9 cellular contexts compared by ENCODE assay signal in the genomic region with DNA sequence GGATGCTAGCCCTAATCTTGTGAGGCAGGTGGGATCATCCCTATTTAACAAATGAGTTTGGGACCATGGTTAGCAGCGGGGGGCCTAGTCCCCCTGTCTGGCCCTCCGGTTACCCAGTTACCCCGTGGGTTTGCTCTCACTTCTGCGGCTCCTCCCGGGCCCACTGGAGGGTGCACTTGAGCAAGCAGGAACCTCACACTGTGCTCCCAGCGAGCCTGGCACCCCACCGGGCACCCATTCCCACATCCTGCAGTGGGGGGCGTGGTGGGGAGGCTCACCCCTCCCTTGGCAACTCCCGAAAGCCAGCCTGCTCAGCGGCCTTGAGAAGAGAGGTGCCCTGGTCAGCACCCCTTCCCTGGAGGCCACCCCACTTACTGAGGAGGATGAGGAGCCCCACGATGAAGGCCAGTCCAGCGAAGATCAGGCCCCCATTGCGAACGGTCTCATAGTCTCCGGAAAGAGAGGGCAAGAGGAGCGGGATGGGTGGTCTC. TPM values are rescaled to one million over a fixed set of nuclear protein-coding genes. Genes with fewer than 3 reads are reported as not detected.
DNase-seq lines count a peak whose midpoint lies in the region; TF ChIP-seq lines count a peak whose summit lies in the region.
"Had no signal": no experiment of that assay in that cellular context is flagged by ENCODE, and none has a peak within 500 bp of the region (broad histone marks: within the 10 kb centered on the region; RNA-seq: fewer than 3 reads in every experiment).

No MANE protein-coding gene starts in this region.

- CTCF ChIA-PET in CD8-positive, alpha-beta memory T cell (lab: Charles Lee) = interaction anchor here (0.5 to 15.2 kb wide), 7 partner anchors 11 to 230 kb away, joined by 3 to 255 read pairs (median 35); no protein-coding TSS in a partner anchor

- no peaks in the 10 kb centered on the region for H3K9me3 ChIP-seq in CD8-positive, alpha-beta memory T cell (ENCODE audit: low read length)

- peaks cover 49 to 66% (median 60%) of the 10 kb centered on the region in 3 donors for H3K4me1 Mint-ChIP-seq in CD8-positive, alpha-beta memory T cell

- H3K27me3 ChIP-seq in CD8-positive, alpha-beta memory T cell (ENCODE audit: insufficient read depth, low read length, poor library complexity, severe bottlenecking) = no peaks in the 10 kb centered on the region
- H3K27me3 ChIP-seq in rectal smooth muscle tissue (ENCODE audit: control insufficient read depth, insufficient read depth, low read length) = no peaks in the 10 kb centered on the region

- H3K27ac Mint-ChIP-seq in CD8-positive, alpha-beta memory T cell = peak overlapping the region in 5 of 8 donors; percentile 2 to 68 (median 52)

- peaks cover 43% of the 10 kb centered on the region for H3K4me1 ChIP-seq in CD8-positive, alpha-beta memory T cell (ENCODE audit: insufficient read depth, low read length)
- peaks cover 11% of the 10 kb centered on the region for H3K4me1 ChIP-seq in rectal smooth muscle tissue (ENCODE audit: control insufficient read depth, insufficient read depth, low read length)

- peak; percentile 75 for TF ChIP-seq CTCF in epithelial cell of proximal tubule (conservative IDR thresholded peaks at IDR 0.05; ENCODE audit: low read depth, low read length)

- H3K9ac ChIP-seq in rectal smooth muscle tissue (ENCODE audit: low read length) = no peak overlapping the region

- no peaks in the 10 kb centered on the region for H3K36me3 ChIP-seq in CD8-positive, alpha-beta memory T cell (ENCODE audit: insufficient read depth, low read length)
- no peaks in the 10 kb centered on the region for H3K36me3 ChIP-seq in rectal smooth muscle tissue (ENCODE audit: control insufficient read depth, insufficient read depth, low read length)

- POLR2A ChIA-PET in CD8-positive, alpha-beta memory T cell (lab: Charles Lee) = interaction anchor here (1.1 to 2.4 kb wide), 2 partner anchors 164 to 229 kb away, joined by 3 to 8 read pairs; partner anchors contain the start of gene IL10RA

- no peak overlapping the region for H3K4me3 ChIP-seq in CD8-positive, alpha-beta memory T cell (ENCODE audit: low read length)
- H3K4me3 ChIP-seq in epithelial cell of proximal tubule (ENCODE audit: low read depth, low read length) (peak overlapping the region; percentile 92), rectal smooth muscle tissue (ENCODE audit: low read length) (no peak overlapping the region)

- H3K9me3 Mint-ChIP-seq in CD8-positive, alpha-beta memory T cell = no peaks in the 10 kb centered on the region

- H3K27ac ChIP-seq in CD8-positive, alpha-beta memory T cell (ENCODE audit: low read depth, low read length) = no peak overlapping the region
- H3K27ac ChIP-seq in rectal smooth muscle tissue (ENCODE audit: low read depth, low read length) = peak overlapping the region; percentile 3

- H3K36me3 Mint-ChIP-seq in CD8-positive, alpha-beta memory T cell = peaks cover 0 to 7% (median 0%) of the 10 kb centered on the region in 3 donors

- peak overlapping the region in 1 of 7 donors; percentile 5 for H3K4me3 Mint-ChIP-seq in CD8-positive, alpha-beta memory T cell

- H3K27me3 Mint-ChIP-seq in CD8-positive, alpha-beta memory T cell = peaks cover 0 to 1% of the 10 kb centered on the region in 2 donors

- peak in 3 of 5 donors; percentile 23 to 68 (median 58) for DNase-seq in CD8-positive, alpha-beta memory T cell
- DNase-seq in HuH-7 (ENCODE audit: low spot score) = peak; percentile 62
- DNase-seq in activated CD4-positive, alpha-beta T cell treated with anti-CD3 and anti-CD28 coated beads, Interleukin-2, amount 50 U/mL, for 1 hour = peak; percentile 53
- no peak for DNase-seq in epithelial cell of proximal tubule (ENCODE audit: low read depth)
- DNase-seq in NK-92 treated with Interleukin-12 subunit alpha and Interleukin-12 subunit beta, amount 100 ng/mL, for 24 hours (lab: John Stamatoyannopoulos, UW) = no peak
- no peak for DNase-seq in OCI-M2 (lab: John Stamatoyannopoulos, UW; ENCODE audit: unreplicated experiment)
- DNase-seq in SIG-M5 (lab: John Stamatoyannopoulos, UW) = no peak

RNA-seq across cellular contexts. Expression of gene FXYD2, which starts 2.5 kb away (rescaled TPM):
- 1 to 10 TPM; 5.4 to 8.0 TPM for total RNA-seq in CD8-positive, alpha-beta memory T cell
- 67.9 TPM for polyA plus RNA-seq in CD8-positive, alpha-beta memory T cell
- total RNA-seq in epithelial cell of proximal tubule = 109 and 286 TPM in 2 replicates
- total RNA-seq: LHCN-M2 had no signal

RNA-seq across cellular contexts. Expression of gene DSCAML1, which starts 25.1 kb away (rescaled TPM):
- under 1 TPM; 0.48 to 0.91 TPM for total RNA-seq in CD8-positive, alpha-beta memory T cell
- polyA plus RNA-seq in CD8-positive, alpha-beta memory T cell = not detected
- 0.29 and 4.0 TPM in 2 replicates for total RNA-seq in epithelial cell of proximal tubule
- total RNA-seq: LHCN-M2 had no signal

RNA-seq across cellular contexts. Expression of gene FXYD6, which starts 54.4 kb away (rescaled TPM):
- total RNA-seq in CD8-positive, alpha-beta memory T cell = under 1 TPM in 1 of 2 experiments, not detected in 1; 0.11 TPM
- not detected for polyA plus RNA-seq in CD8-positive, alpha-beta memory T cell
- total RNA-seq in epithelial cell of proximal tubule = 23.9 and 71.2 TPM in 2 replicates

Comparison
In these comparisons a context has a peak if more than half of its experiments do, and no peak if none do; other contexts are left out.
1. DNase-seq: peak in CD8-positive, alpha-beta memory T cell (3 of 5), HuH-7 (single experiment) and activated CD4-positive, alpha-beta T cell treated with anti-CD3 and anti-CD28 coated beads, Interleukin-2, amount 50 U/mL, for 1 hour (single experiment); none in epithelial cell of proximal tubule (single experiment), NK-92 treated with Interleukin-12 subunit alpha and Interleukin-12 subunit beta, amount 100 ng/mL, for 24 hours (single experiment), OCI-M2 (single experiment) and SIG-M5 (single experiment).
2. RNA of gene FXYD2, which starts 2.5 kb away (total RNA-seq): 109 to 286 TPM in epithelial cell of proximal tubule; 5.4 to 8.0 TPM in CD8-positive, alpha-beta memory T cell; every median in the first group is over 10 times any median in the second.
3. RNA of gene FXYD6, which starts 54.4 kb away (total RNA-seq): 23.9 to 71.2 TPM in epithelial cell of proximal tubule; 0.11 TPM in CD8-positive, alpha-beta memory T cell; every median in the first group is over 10 times any median in the second.